ENCODE assay signal across 19 cellular contexts in genomic region chr9:126033956-126034355, GRCh38.
DNase-seq lines count a peak whose midpoint lies in the region; ATAC-seq, FAIRE-seq and TF ChIP-seq lines count a peak whose summit lies in the region.
"Had no signal": no experiment of that assay in that cellular context is flagged by ENCODE, and none has a peak within 500 bp of the region (broad histone marks: within the 10 kb centered on the region; RNA-seq: fewer than 3 reads in every experiment).

No MANE protein-coding gene starts in this region.

- H3K27me3 ChIP-seq in right lobe of liver (no peaks in the 10 kb centered on the region), HepG2 (ENCODE audit: control insufficient read depth in 1 of 2, insufficient read depth in 2 of 2, low read length in 2 of 2) (peaks cover 2 to 21% of the 10 kb centered on the region in 2 experiments; a peak in 3 of 5 replicates), endodermal cell (ENCODE audit: control insufficient read depth, insufficient read depth, low read length, poor library complexity, severe bottlenecking) (no peaks in the 10 kb centered on the region), neuronal stem cell (ENCODE audit: control insufficient read depth in 3 of 3, insufficient read depth in 3 of 3, low read depth in 1 of 3, low read length in 3 of 3) (peaks cover 0 to 3% (median 0%) of the 10 kb centered on the region in 3 experiments)

- no peak overlapping the region for H3K4ac ChIP-seq in neuronal stem cell (ENCODE audit: low read length)

- H3K9me3 Mint-ChIP-seq in endodermal cell, result no peaks in the 10 kb centered on the region
- H3K9me3 Mint-ChIP-seq in activated CD4-positive, alpha-beta memory T cell treated with anti-CD3 and anti-CD28 coated beads for 36 hours, result no peaks in the 10 kb centered on the region
- H3K9me3 Mint-ChIP-seq: CD8-positive, alpha-beta T cell had no signal

- no peaks in the 10 kb centered on the region for H3K27me3 Mint-ChIP-seq in endodermal cell (ENCODE audit: insufficient read depth)
- peaks cover 19% of the 10 kb centered on the region for H3K27me3 Mint-ChIP-seq in activated CD4-positive, alpha-beta memory T cell treated with anti-CD3 and anti-CD28 coated beads for 36 hours

- H2AK5ac ChIP-seq in neuronal stem cell (ENCODE audit: low read depth, low read length), result peak overlapping the region; percentile 31

- H3K4me2 ChIP-seq in HepG2 (ENCODE audit: low read depth, low read length) (no peak overlapping the region), neuronal stem cell (ENCODE audit: insufficient read depth, low read length, poor library complexity, severe bottlenecking) (no peak overlapping the region)

- no peak overlapping the region for H2BK5ac ChIP-seq in neuronal stem cell (ENCODE audit: low read length)

- H3K27ac ChIP-seq in right lobe of liver (no peak overlapping the region), HepG2 (ENCODE audit: extremely low read length, insufficient read depth, low read length) (no peak overlapping the region), endodermal cell (ENCODE audit: low read depth, low read length) (no peak overlapping the region), neuronal stem cell (replicated peaks; ENCODE audit: low read length) (no peak overlapping the region)
- H3K27ac ChIP-seq: GM23248 had no signal

- no peak overlapping the region for H3K27ac Mint-ChIP-seq in endodermal cell
- no peak overlapping the region for H3K27ac Mint-ChIP-seq in activated CD4-positive, alpha-beta memory T cell treated with anti-CD3 and anti-CD28 coated beads for 36 hours
- H3K27ac Mint-ChIP-seq: CD4-positive, CD25-positive, alpha-beta regulatory T cell; CD8-positive, alpha-beta T cell had no signal

- CTCF ChIA-PET in HepG2 (lab: Yijun Ruan, JAX; ENCODE audit: low intra/inter-chr PET ratio, low total read pairs), result no interaction called here
- CTCF ChIA-PET in activated CD4-positive, alpha-beta memory T cell treated with anti-CD3 and anti-CD28 coated beads for 36 hours (lab: Charles Lee), result no interaction called here

- TF ChIP-seq RAD21 in HepG2 (CRISPR knock-in tag; IDR thresholded peaks at IDR 0.05), result no peak

- no peaks in the 10 kb centered on the region for H3K4me1 Mint-ChIP-seq in endodermal cell
- H3K4me1 Mint-ChIP-seq in activated CD4-positive, alpha-beta memory T cell treated with anti-CD3 and anti-CD28 coated beads for 36 hours (ENCODE audit: low read depth), result no peaks in the 10 kb centered on the region
- H3K4me1 Mint-ChIP-seq: CD4-positive, CD25-positive, alpha-beta regulatory T cell had no signal

- H3K9ac ChIP-seq in HepG2 (ENCODE audit: insufficient read depth, low read depth, low read length) (no peak overlapping the region), endodermal cell (ENCODE audit: extremely low read depth, low read length, poor library complexity, severe bottlenecking) (no peak overlapping the region), neuronal stem cell (ENCODE audit: low read depth, low read length, poor library complexity) (no peak overlapping the region)
- H3K9ac ChIP-seq: GM23248 had no signal

- H3K9me3 ChIP-seq in right lobe of liver (no peaks in the 10 kb centered on the region), HepG2 (ENCODE audit: low read length) (no peaks in the 10 kb centered on the region), endodermal cell (ENCODE audit: control insufficient read depth, low read length) (no peaks in the 10 kb centered on the region), neuronal stem cell (replicated peaks in 1 of 2; ENCODE audit: control insufficient read depth in 2 of 2, insufficient read depth in 1 of 2, low read depth in 1 of 2, low read length in 2 of 2) (no peaks in the 10 kb centered on the region)
- H3K9me3 ChIP-seq: Caco-2 had no signal

- H3K36me3 Mint-ChIP-seq in endodermal cell (ENCODE audit: low read depth), result no peaks in the 10 kb centered on the region
- H3K36me3 Mint-ChIP-seq in activated CD4-positive, alpha-beta memory T cell treated with anti-CD3 and anti-CD28 coated beads for 36 hours, result no peaks in the 10 kb centered on the region
- H3K36me3 Mint-ChIP-seq: CD4-positive, CD25-positive, alpha-beta regulatory T cell; CD8-positive, alpha-beta T cell had no signal

- no CpG with 5 or more reads among the region's 4 CpGs for WGBS in right lobe of liver (ENCODE audit: insufficient coverage, low coverage, low lambda C conversion rate, missing lambda C conversion rate)
- 0% methylated on average over 2 of the region's 4 CpGs for WGBS in HepG2 (ENCODE audit: low lambda C conversion rate)
- 91 to 94% methylated on average over 3 to 4 of the region's 4 CpGs for whole genome bisulfite sequencing in endodermal cell (ENCODE audit: insufficient coverage in 1 of 2, insufficient read length in 1 of 2), 2 experiments
- WGBS in neuronal stem cell (ENCODE audit: extremely low coverage in 2 of 2, insufficient read length in 2 of 2, insufficient replicate concordance in 1 of 2), 2 donors, result no CpG with 5 or more reads among the region's 4 CpGs

- TF ChIP-seq POLR2A in right lobe of liver (IDR thresholded peaks at IDR 0.05) (no peak), HepG2 (IDR thresholded peaks at IDR 0.05; ENCODE audit: insufficient read depth in 1 of 2, low read depth in 2 of 2, low read length in 2 of 2) (no peak)

- H2BK120ac ChIP-seq in neuronal stem cell (ENCODE audit: low read depth, low read length), result no peak overlapping the region

- H2AFZ ChIP-seq in HepG2 (ENCODE audit: low read length), result no peak overlapping the region
- no peak overlapping the region for H2AFZ ChIP-seq in neuronal stem cell (ENCODE audit: low read length)
- H2AFZ ChIP-seq: GM23248 had no signal

- TF ChIP-seq EP300 in HepG2 (IDR thresholded peaks at IDR 0.05; ENCODE audit: low read depth in 2 of 2, low read length in 2 of 2) (no peak), HepG2 (CRISPR knock-in tag; IDR thresholded peaks at IDR 0.05; ENCODE audit: borderline replicate concordance) (no peak)

- H4K20me1 ChIP-seq in HepG2 (ENCODE audit: insufficient read depth, low read length), result no peaks in the 10 kb centered on the region

- H3K18ac ChIP-seq in neuronal stem cell (ENCODE audit: low read length), result peak overlapping the region; percentile 14

- no peak overlapping the region for H4K8ac ChIP-seq in neuronal stem cell (ENCODE audit: low read depth, low read length)

- BruUV-seq in HepG2 (replicated peaks; lab: Mats Ljungman, UMichigan), result no TSS peak

- POLR2A ChIA-PET in HepG2 (lab: Yijun Ruan, JAX), result no interaction called here
- POLR2A ChIA-PET in activated CD4-positive, alpha-beta memory T cell treated with anti-CD3 and anti-CD28 coated beads for 36 hours (lab: Charles Lee), result no interaction called here

- no peak overlapping the region for H2BK15ac ChIP-seq in neuronal stem cell (ENCODE audit: low read length)

- no peaks in the 10 kb centered on the region for H3K36me3 ChIP-seq in right lobe of liver
- H3K36me3 ChIP-seq in HepG2 (replicated peaks in 1 of 2; ENCODE audit: control insufficient read depth in 1 of 2, insufficient read depth in 2 of 2, low read length in 2 of 2), result no peaks in the 10 kb centered on the region
- no peaks in the 10 kb centered on the region for H3K36me3 ChIP-seq in endodermal cell (ENCODE audit: control insufficient read depth, insufficient read depth, low read length)
- H3K36me3 ChIP-seq in neuronal stem cell (replicated peaks in 1 of 2; ENCODE audit: control insufficient read depth in 2 of 2, insufficient read depth in 2 of 2, low read length in 2 of 2), result no peaks in the 10 kb centered on the region

- in situ Hi-C loops in HepG2 (cut with HindIII; ENCODE audit: extremely low pct_ligation_motif_present, low pct_unique_long_range_greater_than_20kb), result no loop called here

- FAIRE-seq in HepG2 (lab: Jason Lieb, UNC), result no peak
- FAIRE-seq: G401.6, GM12892, H1 had no signal

- peak overlapping the region; percentile 58 for H3K23ac ChIP-seq in neuronal stem cell (ENCODE audit: low read depth, low read length, poor library complexity)

- H3K4me3 Mint-ChIP-seq in endodermal cell, result no peak overlapping the region
- H3K4me3 Mint-ChIP-seq in activated CD4-positive, alpha-beta memory T cell treated with anti-CD3 and anti-CD28 coated beads for 36 hours, result no peak overlapping the region
- H3K4me3 Mint-ChIP-seq: CD4-positive, CD25-positive, alpha-beta regulatory T cell; CD8-positive, alpha-beta T cell had no signal

- H2BK12ac ChIP-seq in neuronal stem cell (ENCODE audit: low read length), result no peak overlapping the region

- H3K79me2 ChIP-seq in HepG2 (ENCODE audit: insufficient read depth, low read length), result no peaks in the 10 kb centered on the region

- H3K4me1 ChIP-seq in right lobe of liver (no peaks in the 10 kb centered on the region), HepG2 (ENCODE audit: insufficient read depth, low read length) (no peaks in the 10 kb centered on the region), endodermal cell (ENCODE audit: control insufficient read depth, insufficient read depth, low read length) (no peaks in the 10 kb centered on the region), neuronal stem cell (ENCODE audit: control insufficient read depth in 2 of 2, insufficient read depth in 1 of 2, low read depth in 1 of 2, low read length in 2 of 2) (peaks cover 1 to 3% of the 10 kb centered on the region in 2 donors)
- H3K4me1 ChIP-seq: Caco-2 had no signal

- DNase-seq in right lobe of liver, result peak in 2 of 3 donors; percentile 4 to 29
- no peak for DNase-seq in HepG2 (ENCODE audit: low spot score)
- no peak for DNase-seq in endodermal cell
- no peak for DNase-seq in neuronal stem cell (ENCODE audit: low spot score)
- DNase-seq in NK-92 treated with Interleukin-12 subunit alpha and Interleukin-12 subunit beta, amount 100 ng/mL, for 24 hours (lab: John Stamatoyannopoulos, UW), result no peak
- DNase-seq in activated CD4-positive, alpha-beta memory T cell treated with anti-CD3 and anti-CD28 coated beads for 36 hours, result no peak
- DNase-seq: C1 segment of cervical spinal cord; Caco-2; CD4-positive, CD25-positive, alpha-beta regulatory T cell; CD8-positive, alpha-beta T cell; DMS153; DND-41; GM23248; H7; HCEC 1CT had no signal

- H3K4me3 ChIP-seq in right lobe of liver, result no peak overlapping the region
- H3K4me3 ChIP-seq in HepG2 (replicated peaks in 1 of 3; ENCODE audit: insufficient read depth in 1 of 3, low read depth in 2 of 3, low read length in 3 of 3), result no peak overlapping the region
- no peak overlapping the region for H3K4me3 ChIP-seq in endodermal cell (ENCODE audit: low read length)
- H3K4me3 ChIP-seq in neuronal stem cell (ENCODE audit: low read length in 2 of 2), result no peak overlapping the region
- H3K4me3 ChIP-seq: GM23248 had no signal

- TF ChIP-seq CTCF in right lobe of liver (IDR thresholded peaks at IDR 0.05), result no peak
- TF ChIP-seq CTCF in HepG2 (CRISPR knock-in tag; IDR thresholded peaks at IDR 0.05), result no peak
- peak; percentile 12 for TF ChIP-seq CTCF in endodermal cell (conservative IDR thresholded peaks at IDR 0.05)

- intact Hi-C loops in right lobe of liver (cut with DNase I), result no loop called here
- intact Hi-C loops in HepG2 (cut with micrococcal nuclease; ENCODE audit: unreplicated experiment), result no loop called here
- intact Hi-C loops in activated CD4-positive, alpha-beta memory T cell treated with anti-CD3 and anti-CD28 coated beads for 36 hours (cut with micrococcal nuclease), result no loop called here

- H4K91ac ChIP-seq in neuronal stem cell (ENCODE audit: low read depth, low read length, poor library complexity), result no peak overlapping the region

- no peaks in the 10 kb centered on the region for H3K79me1 ChIP-seq in neuronal stem cell (ENCODE audit: low read depth, low read length)

- no peak for ATAC-seq in right lobe of liver
- ATAC-seq in HepG2, result no peak
- ATAC-seq in HG03159 (IDR thresholded peaks at IDR 0.05; ENCODE audit: unreplicated experiment), result no peak
- ATAC-seq: CD8-positive, alpha-beta T cell had no signal

- peak overlapping the region; percentile 58 for H3K14ac ChIP-seq in neuronal stem cell (ENCODE audit: low read length)

Comparison
In these comparisons a context has a peak if more than half of its experiments do, and no peak if none do; other contexts are left out.
1. DNase-seq: peak in right lobe of liver (2 of 3); none in HepG2 (single experiment), endodermal cell (single experiment), neuronal stem cell (single experiment), NK-92 treated with Interleukin-12 subunit alpha and Interleukin-12 subunit beta, amount 100 ng/mL, for 24 hours (single experiment) and activated CD4-positive, alpha-beta memory T cell treated with anti-CD3 and anti-CD28 coated beads for 36 hours (single experiment).